Comparison of ENCODE assay signal across 15 cellular contexts in the genomic region with DNA sequence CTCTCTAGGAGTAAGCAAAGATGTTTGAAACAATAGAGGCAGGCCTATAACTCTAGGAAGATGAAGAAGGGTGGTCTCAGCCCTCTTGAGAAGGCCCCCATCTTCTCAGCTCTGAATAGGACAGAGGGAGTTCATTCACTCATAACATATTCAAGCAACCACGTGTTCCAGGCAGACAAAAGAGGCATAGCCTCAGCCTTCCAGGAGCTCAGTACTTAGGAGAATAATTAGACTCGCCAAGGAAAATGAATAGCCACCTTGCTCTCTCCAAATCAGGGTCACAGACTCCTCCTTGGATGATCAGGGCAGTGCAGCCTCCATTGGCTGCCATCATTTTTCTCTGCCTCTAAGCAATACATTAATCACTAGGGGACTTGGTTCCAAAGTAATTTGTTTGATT. TPM values are rescaled to one million over a fixed set of nuclear protein-coding genes. Genes with fewer than 3 reads are reported as not detected.
DNase-seq lines count a peak whose midpoint lies in the region; ATAC-seq and TF ChIP-seq lines count a peak whose summit lies in the region.
"Had no signal": no experiment of that assay in that cellular context is flagged by ENCODE, and none has a peak within 500 bp of the region (broad histone marks: within the 10 kb centered on the region; RNA-seq: fewer than 3 reads in every experiment).

No MANE protein-coding gene starts in this region.

- H3K9me3 ChIP-seq in neural progenitor cell (ENCODE audit: low read depth): no peaks in the 10 kb centered on the region

- H3K9ac ChIP-seq in neural progenitor cell: no peak overlapping the region
- H3K9ac ChIP-seq: BLaER1 had no signal

- H4K20me1 ChIP-seq in neural progenitor cell (ENCODE audit: low read depth): no peaks in the 10 kb centered on the region
- H4K20me1 ChIP-seq: BLaER1 had no signal

- no peak for ATAC-seq in HG03442 (IDR thresholded peaks at IDR 0.05; ENCODE audit: unreplicated experiment)

- no peak overlapping the region for H3K4me3 Mint-ChIP-seq in brain
- H3K4me3 Mint-ChIP-seq in neural progenitor cell: no peak overlapping the region
- H3K4me3 Mint-ChIP-seq in activated CD4-positive, alpha-beta T cell treated with anti-CD3 and anti-CD28 coated beads, Interleukin-2, amount 10 ng/mL, durations not matched to agents 7 days and 5 days: no peak overlapping the region
- H3K4me3 Mint-ChIP-seq: CD8-positive, alpha-beta memory T cell had no signal

- peaks cover 15% of the 10 kb centered on the region for H3K4me1 Mint-ChIP-seq in brain
- peaks cover 17% of the 10 kb centered on the region for H3K4me1 Mint-ChIP-seq in neural progenitor cell
- no peaks in the 10 kb centered on the region for H3K4me1 Mint-ChIP-seq in activated CD4-positive, alpha-beta T cell treated with anti-CD3 and anti-CD28 coated beads, Interleukin-2, amount 10 ng/mL, durations not matched to agents 7 days and 5 days
- H3K4me1 Mint-ChIP-seq: CD8-positive, alpha-beta memory T cell had no signal

- peak overlapping the region in 3 of 5 experiments; percentile 17 to 94 (median 91) for H3K27ac Mint-ChIP-seq in brain
- H3K27ac Mint-ChIP-seq in neural progenitor cell: peak overlapping the region; percentile 88
- H3K27ac Mint-ChIP-seq in activated CD4-positive, alpha-beta T cell treated with anti-CD3 and anti-CD28 coated beads, Interleukin-2, amount 10 ng/mL, durations not matched to agents 7 days and 5 days: no peak overlapping the region

- peak overlapping the region; percentile 59 for H3K4me2 ChIP-seq in neural progenitor cell
- H3K4me2 ChIP-seq: BLaER1 had no signal

- DNase-seq in NCI-H2227 (lab: John Stamatoyannopoulos, UW; ENCODE audit: unreplicated experiment) (peak; percentile 71), neural progenitor cell (ENCODE audit: low spot score) (peak; percentile 58), NCI-H446 (lab: John Stamatoyannopoulos, UW) (no peak), UCSD-AML1 (lab: John Stamatoyannopoulos, UW; ENCODE audit: unreplicated experiment) (no peak)
- DNase-seq in activated CD4-positive, alpha-beta T cell treated with anti-CD3 and anti-CD28 coated beads, Interleukin-2, amount 10 ng/mL, durations not matched to agents 7 days and 5 days: no peak
- DNase-seq: CD8-positive, alpha-beta memory T cell; HCEC 1CT; NCI-H1436 treated with DMSO at 0.1 percent for 48 hours; NCI-H2081 treated with DMSO at 0.1 percent for 48 hours; NCI-H446 treated with DMSO at 0.1 percent for 48 hours; SIG-M5 had no signal

- no peaks in the 10 kb centered on the region for H3K27me3 ChIP-seq in neural progenitor cell
- H3K27me3 ChIP-seq: BLaER1 had no signal

- TF ChIP-seq CTCF in brain (conservative IDR thresholded peaks at IDR 0.05): no peak
- TF ChIP-seq CTCF in neural progenitor cell (IDR thresholded peaks at IDR 0.05): no peak

- POLR2A ChIA-PET in activated CD4-positive, alpha-beta T cell treated with anti-CD3 and anti-CD28 coated beads, Interleukin-2, amount 10 ng/mL, durations not matched to agents 7 days and 5 days (lab: Charles Lee): no interaction called here

- no peaks in the 10 kb centered on the region for H3K36me3 ChIP-seq in neural progenitor cell

- peak overlapping the region; percentile 52 for H2AFZ ChIP-seq in neural progenitor cell (replicated peaks)

- H3K79me2 ChIP-seq in neural progenitor cell (ENCODE audit: low read depth): no peaks in the 10 kb centered on the region

- H3K36me3 Mint-ChIP-seq in brain (peaks cover 14% of the 10 kb centered on the region), neural progenitor cell (peaks cover 9% of the 10 kb centered on the region)
- H3K36me3 Mint-ChIP-seq in activated CD4-positive, alpha-beta T cell treated with anti-CD3 and anti-CD28 coated beads, Interleukin-2, amount 10 ng/mL, durations not matched to agents 7 days and 5 days (ENCODE audit: low read depth): no peaks in the 10 kb centered on the region

- peaks cover 3% of the 10 kb centered on the region for H3K27me3 Mint-ChIP-seq in brain
- H3K27me3 Mint-ChIP-seq in neural progenitor cell (ENCODE audit: insufficient read depth, low read depth): peaks cover 13% of the 10 kb centered on the region
- no peaks in the 10 kb centered on the region for H3K27me3 Mint-ChIP-seq in activated CD4-positive, alpha-beta T cell treated with anti-CD3 and anti-CD28 coated beads, Interleukin-2, amount 10 ng/mL, durations not matched to agents 7 days and 5 days
- H3K27me3 Mint-ChIP-seq: CD8-positive, alpha-beta memory T cell had no signal

- H3K9me3 Mint-ChIP-seq in brain (peaks cover 2 to 9% (median 4%) of the 10 kb centered on the region in 5 experiments), neural progenitor cell (peaks cover 9% of the 10 kb centered on the region)
- H3K9me3 Mint-ChIP-seq in activated CD4-positive, alpha-beta T cell treated with anti-CD3 and anti-CD28 coated beads, Interleukin-2, amount 10 ng/mL, durations not matched to agents 7 days and 5 days: peaks cover 3% of the 10 kb centered on the region

- peaks cover 23% of the 10 kb centered on the region for H3F3A ChIP-seq in neural progenitor cell (ENCODE audit: low read depth)

- CTCF ChIA-PET in activated CD4-positive, alpha-beta T cell treated with anti-CD3 and anti-CD28 coated beads, Interleukin-2, amount 10 ng/mL, durations not matched to agents 7 days and 5 days (lab: Charles Lee): interaction anchor here (0.6 to 1.2 kb wide), 3 partner anchors 64 to 480 kb away, joined by 3 read pairs; no protein-coding TSS in a partner anchor

- H3K4me3 ChIP-seq in neural progenitor cell: no peak overlapping the region
- H3K4me3 ChIP-seq: BLaER1 had no signal

- H3K4me1 ChIP-seq in neural progenitor cell: peaks cover 15% of the 10 kb centered on the region
- H3K4me1 ChIP-seq: BLaER1 had no signal

- H3K27ac ChIP-seq in neural progenitor cell: peak overlapping the region; percentile 74
- H3K27ac ChIP-seq: BLaER1 had no signal

RNA-seq across cellular contexts. Expression of a gene that starts 47.3 kb away (rescaled TPM):
- 233 TPM for polyA plus RNA-seq in brain (ENCODE audit: insufficient read depth, low read depth, low replicate concordance)
- 57.2 and 77.5 TPM in 2 replicates for total RNA-seq in neural progenitor cell (ENCODE audit: low replicate concordance)
- 100 to 1,000 TPM in 1 of 2 experiments, 10 to 100 TPM in 1; 99.6 to 117 TPM for total RNA-seq in activated CD4-positive, alpha-beta T cell treated with anti-CD3 and anti-CD28 coated beads, Interleukin-2, amount 10 ng/mL, durations not matched to agents 7 days and 5 days

RNA-seq across cellular contexts. Expression of a gene that starts 48.1 kb away (rescaled TPM):
- polyA plus RNA-seq in brain (ENCODE audit: insufficient read depth, low read depth, low replicate concordance): 3.0 TPM
- 3.2 and 5.8 TPM in 2 replicates for total RNA-seq in neural progenitor cell (ENCODE audit: low replicate concordance)
- 1 to 10 TPM; 1.6 to 2.0 TPM for total RNA-seq in activated CD4-positive, alpha-beta T cell treated with anti-CD3 and anti-CD28 coated beads, Interleukin-2, amount 10 ng/mL, durations not matched to agents 7 days and 5 days

RNA-seq across cellular contexts. Expression of a gene that starts 52.7 kb away (rescaled TPM):
- 1.4 TPM for polyA plus RNA-seq in brain (ENCODE audit: insufficient read depth, low read depth, low replicate concordance)
- 0.93 TPM in 1 of 2 replicates, not detected in the other for total RNA-seq in neural progenitor cell (ENCODE audit: low replicate concordance)
- total RNA-seq in activated CD4-positive, alpha-beta T cell treated with anti-CD3 and anti-CD28 coated beads, Interleukin-2, amount 10 ng/mL, durations not matched to agents 7 days and 5 days: not detected
- total RNA-seq: CD8-positive, alpha-beta memory T cell; HT-29 had no signal
- polyA plus RNA-seq: CD8-positive, alpha-beta memory T cell had no signal

Comparison
In these comparisons a context has a peak if more than half of its experiments do, and no peak if none do; other contexts are left out.
1. DNase-seq: peak in NCI-H2227 (single experiment) and neural progenitor cell (single experiment); none in NCI-H446 (0 of 2), UCSD-AML1 (single experiment) and activated CD4-positive, alpha-beta T cell treated with anti-CD3 and anti-CD28 coated beads, Interleukin-2, amount 10 ng/mL, durations not matched to agents 7 days and 5 days (single experiment).